8 cellular contexts compared by ENCODE assay signal in genomic region chr10:100912609-100913469, GRCh38. TPM values are rescaled to one million over a fixed set of nuclear protein-coding genes. Genes with fewer than 3 reads are reported as not detected.
DNase-seq lines count a peak whose midpoint lies in the region; ATAC-seq and TF ChIP-seq lines count a peak whose summit lies in the region.

Gene SLF2 (plus strand): TSS chr10:100912963. CDS start chr10:100913111, 148 bp downstream.

- ATAC-seq in GM18870 (IDR thresholded peaks at IDR 0.05; ENCODE audit: unreplicated experiment): peak; percentile 92
- peak; percentile 93 for ATAC-seq in HG03135 (IDR thresholded peaks at IDR 0.05; ENCODE audit: unreplicated experiment)

- H3K36me3 ChIP-seq in ACC112 (ENCODE audit: insufficient read depth, low read length) (peaks cover 15% of the 10 kb centered on the region), breast epithelium (no peaks in the 10 kb centered on the region), skeletal muscle tissue (ENCODE audit: control insufficient read depth in 3 of 3, insufficient read depth in 3 of 3, low read length in 3 of 3) (peaks cover 8 to 16% (median 12%) of the 10 kb centered on the region in 3 donors)

- peak within 1 kb of the TSS; percentile 88 to 96 (median 95) for H3K9ac ChIP-seq in skeletal muscle tissue (ENCODE audit: low read depth in 1 of 3, low read length in 3 of 3)

- H3K9me3 ChIP-seq in breast epithelium (no peaks in the 10 kb centered on the region), iPS-18c (ENCODE audit: control insufficient read depth, insufficient read depth, low read length) (no peaks in the 10 kb centered on the region), skeletal muscle tissue (ENCODE audit: control insufficient read depth in 3 of 3, low read length in 3 of 3) (no peaks in the 10 kb centered on the region)

- H3K27ac ChIP-seq in ACC112 (ENCODE audit: low read depth, low read length): peak within 1 kb of the TSS; percentile 77
- H3K27ac ChIP-seq in VCaP: peak within 1 kb of the TSS; percentile 83
- H3K27ac ChIP-seq in breast epithelium: peak within 1 kb of the TSS; percentile 88 to 98
- H3K27ac ChIP-seq in skeletal muscle tissue (ENCODE audit: low read depth, low read length): peak within 1 kb of the TSS; percentile 94

- intact Hi-C loops in breast epithelium (cut with DNase I; ENCODE audit: low total_unique reads): no loop called here

- H3K4me1 ChIP-seq in ACC112 (ENCODE audit: control insufficient read depth, insufficient read depth, low read length, unreplicated experiment): peaks cover 48% of the 10 kb centered on the region
- H3K4me1 ChIP-seq in breast epithelium: peaks cover 0 to 3% of the 10 kb centered on the region in 2 donors
- H3K4me1 ChIP-seq in skeletal muscle tissue (ENCODE audit: control insufficient read depth in 3 of 3, insufficient read depth in 3 of 3, low read length in 3 of 3): peaks cover 9 to 34% (median 20%) of the 10 kb centered on the region in 3 donors

- peak; percentile 46 for TF ChIP-seq POLR2A in breast epithelium (IDR thresholded peaks at IDR 0.05)

- DNase-seq in NCI-H2196 treated with DMSO at 0.1 percent for 48 hours (lab: John Stamatoyannopoulos, UW; ENCODE audit: unreplicated experiment) (peak; percentile 83), breast epithelium (ENCODE audit: low spot score in 2 of 2) (peak; percentile 97)

- peak within 1 kb of the TSS; percentile 64 for H2AFZ ChIP-seq in ACC112 (ENCODE audit: low read length, unreplicated experiment)

- H3K27me3 ChIP-seq in ACC112 (ENCODE audit: insufficient read depth, low read length): no peaks in the 10 kb centered on the region
- H3K27me3 ChIP-seq in breast epithelium: no peaks in the 10 kb centered on the region
- H3K27me3 ChIP-seq in skeletal muscle tissue (ENCODE audit: control insufficient read depth in 3 of 3, insufficient read depth in 3 of 3, low read length in 3 of 3): peaks cover 0 to 1% (median 0%) of the 10 kb centered on the region in 3 donors

- H3K4me3 ChIP-seq in ACC112 (ENCODE audit: low read depth, low read length) (peak within 1 kb of the TSS; percentile 100), breast epithelium (peak within 1 kb of the TSS; percentile 95 to 99 (median 98)), iPS-18c (ENCODE audit: insufficient read depth, low read depth, low read length) (peak within 1 kb of the TSS; percentile 100), skeletal muscle tissue (ENCODE audit: low read length in 3 of 3) (peak within 1 kb of the TSS; percentile 95 to 99 (median 98))

- TF ChIP-seq CTCF in VCaP (conservative IDR thresholded peaks at IDR 0.05) (no peak), breast epithelium (IDR thresholded peaks at IDR 0.05) (no peak)

- peaks cover 34% of the 10 kb centered on the region for H3K79me2 ChIP-seq in ACC112 (ENCODE audit: control insufficient read depth, insufficient read depth, low read length, unreplicated experiment)

RNA-seq across cellular contexts. Expression of gene SLF2, which starts in this region (rescaled TPM):
- total RNA-seq in breast epithelium: 10 to 100 TPM; 24.8 to 34.2 (median 31.8) TPM
- 98.6 TPM for total RNA-seq in skeletal muscle tissue

Comparison
In these comparisons a context has a peak if more than half of its experiments do, and no peak if none do; other contexts are left out.
1. Peak in every context shown above with its lines: DNase-seq, ATAC-seq, H3K4me3 ChIP-seq and H3K27ac ChIP-seq.